Comparison of ENCODE assay signal across 1 cellular context in the genomic region with DNA sequence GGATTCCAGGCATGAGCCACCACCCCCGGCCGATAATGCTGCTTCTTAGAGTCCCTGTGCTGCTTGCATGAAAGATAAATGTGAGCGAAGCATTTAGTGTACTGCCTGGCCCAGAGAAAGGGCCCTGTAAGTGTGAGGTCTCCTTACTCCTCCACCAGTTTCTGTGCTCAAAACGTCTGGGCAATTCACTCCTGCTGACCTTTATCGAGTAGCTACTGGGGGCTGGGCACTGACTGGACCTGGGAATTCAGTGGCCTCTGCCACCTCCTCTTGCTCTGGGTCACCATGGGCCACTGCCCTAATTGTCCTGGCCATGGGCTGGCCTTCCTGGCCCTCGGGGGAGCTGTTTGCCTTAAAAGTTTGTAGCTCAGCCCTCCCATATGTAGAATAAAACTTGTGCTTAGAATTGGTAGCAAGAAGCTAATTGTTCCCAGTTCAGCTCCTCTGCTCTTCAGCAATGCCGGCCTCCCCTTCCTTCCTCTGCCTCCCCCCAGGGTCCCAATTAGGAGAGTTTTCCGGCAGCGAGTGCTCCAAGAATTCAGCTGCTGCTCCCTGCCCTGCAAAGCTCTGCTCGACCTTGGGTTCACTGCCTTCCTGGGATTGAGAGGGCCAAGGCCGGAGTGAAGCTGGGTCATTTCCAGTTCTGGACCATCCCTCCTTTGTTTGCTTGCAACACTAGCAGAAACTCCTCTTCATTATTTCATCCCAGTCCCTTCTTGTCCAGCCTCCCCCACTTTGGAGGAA.
TF ChIP-seq lines count a peak whose summit lies in the region.

No MANE protein-coding gene starts in this region.

TF ChIP-seq in WTC11, 78 proteins besides CTCF, POLR2A, EP300 and RAD21:
- no peak for TF ChIP-seq SMAD4 (CRISPR knock-in tag; IDR thresholded peaks at IDR 0.05)
- TF ChIP-seq, protein P1, sequence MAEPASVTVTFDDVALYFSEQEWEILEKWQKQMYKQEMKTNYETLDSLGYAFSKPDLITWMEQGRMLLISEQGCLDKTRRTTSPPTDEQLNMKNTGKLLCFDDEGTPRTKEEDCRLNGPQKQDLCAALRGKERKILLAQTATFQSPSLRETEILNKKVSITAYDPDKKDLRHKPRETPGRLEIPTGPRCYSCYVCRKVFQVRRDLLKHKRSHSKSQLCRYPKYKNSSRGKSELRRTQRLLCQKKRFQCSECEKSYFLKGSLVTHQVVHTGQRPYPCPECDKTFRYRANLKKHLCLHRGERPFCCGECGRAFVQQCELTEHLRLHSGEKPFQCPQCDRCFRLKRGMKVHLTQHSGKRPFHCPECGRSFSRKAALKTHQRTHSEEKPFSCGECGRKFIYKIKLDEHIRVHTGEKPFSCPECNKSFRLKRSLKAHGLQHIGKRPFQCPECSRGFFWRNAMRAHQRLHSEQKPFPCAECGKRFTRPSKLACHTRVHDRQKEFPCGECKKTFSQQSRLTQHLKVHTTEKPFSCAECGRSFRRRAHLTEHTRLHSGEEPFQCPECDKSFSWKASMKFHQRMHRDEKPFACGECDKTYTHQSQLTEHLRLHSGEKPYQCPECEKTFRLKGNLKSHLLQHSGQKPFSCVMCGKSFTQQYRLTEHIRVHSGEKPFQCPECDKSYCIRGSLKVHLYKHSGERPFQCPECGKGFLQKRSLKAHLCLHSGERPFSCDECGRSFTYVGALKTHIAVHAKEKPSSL (CRISPR knock-in tag; conservative IDR thresholded peaks at IDR 0.05): no peak
- TF ChIP-seq, protein P2, sequence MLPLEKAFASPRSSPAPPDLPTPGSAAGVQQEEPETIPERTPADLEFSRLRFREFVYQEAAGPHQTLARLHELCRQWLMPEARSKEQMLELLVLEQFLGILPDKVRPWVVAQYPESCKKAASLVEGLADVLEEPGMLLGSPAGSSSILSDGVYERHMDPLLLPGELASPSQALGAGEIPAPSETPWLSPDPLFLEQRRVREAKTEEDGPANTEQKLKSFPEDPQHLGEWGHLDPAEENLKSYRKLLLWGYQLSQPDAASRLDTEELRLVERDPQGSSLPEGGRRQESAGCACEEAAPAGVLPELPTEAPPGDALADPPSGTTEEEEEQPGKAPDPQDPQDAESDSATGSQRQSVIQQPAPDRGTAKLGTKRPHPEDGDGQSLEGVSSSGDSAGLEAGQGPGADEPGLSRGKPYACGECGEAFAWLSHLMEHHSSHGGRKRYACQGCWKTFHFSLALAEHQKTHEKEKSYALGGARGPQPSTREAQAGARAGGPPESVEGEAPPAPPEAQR (CRISPR knock-in tag; IDR thresholded peaks at IDR 0.05): no peak
- no peak for TF ChIP-seq HMGA2 (CRISPR knock-in tag; IDR thresholded peaks at IDR 0.05)
- TF ChIP-seq SOX15 (CRISPR knock-in tag; IDR thresholded peaks at IDR 0.05): no peak
- TF ChIP-seq, protein P3, sequence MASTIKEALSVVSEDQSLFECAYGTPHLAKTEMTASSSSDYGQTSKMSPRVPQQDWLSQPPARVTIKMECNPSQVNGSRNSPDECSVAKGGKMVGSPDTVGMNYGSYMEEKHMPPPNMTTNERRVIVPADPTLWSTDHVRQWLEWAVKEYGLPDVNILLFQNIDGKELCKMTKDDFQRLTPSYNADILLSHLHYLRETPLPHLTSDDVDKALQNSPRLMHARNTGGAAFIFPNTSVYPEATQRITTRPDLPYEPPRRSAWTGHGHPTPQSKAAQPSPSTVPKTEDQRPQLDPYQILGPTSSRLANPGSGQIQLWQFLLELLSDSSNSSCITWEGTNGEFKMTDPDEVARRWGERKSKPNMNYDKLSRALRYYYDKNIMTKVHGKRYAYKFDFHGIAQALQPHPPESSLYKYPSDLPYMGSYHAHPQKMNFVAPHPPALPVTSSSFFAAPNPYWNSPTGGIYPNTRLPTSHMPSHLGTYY (CRISPR knock-in tag; IDR thresholded peaks at IDR 0.05): no peak
- TF ChIP-seq PRRX2 (CRISPR knock-in tag; IDR thresholded peaks at IDR 0.05): no peak
- TF ChIP-seq CREB1 (CRISPR knock-in tag; IDR thresholded peaks at IDR 0.05): no peak
- TF ChIP-seq, protein P4, sequence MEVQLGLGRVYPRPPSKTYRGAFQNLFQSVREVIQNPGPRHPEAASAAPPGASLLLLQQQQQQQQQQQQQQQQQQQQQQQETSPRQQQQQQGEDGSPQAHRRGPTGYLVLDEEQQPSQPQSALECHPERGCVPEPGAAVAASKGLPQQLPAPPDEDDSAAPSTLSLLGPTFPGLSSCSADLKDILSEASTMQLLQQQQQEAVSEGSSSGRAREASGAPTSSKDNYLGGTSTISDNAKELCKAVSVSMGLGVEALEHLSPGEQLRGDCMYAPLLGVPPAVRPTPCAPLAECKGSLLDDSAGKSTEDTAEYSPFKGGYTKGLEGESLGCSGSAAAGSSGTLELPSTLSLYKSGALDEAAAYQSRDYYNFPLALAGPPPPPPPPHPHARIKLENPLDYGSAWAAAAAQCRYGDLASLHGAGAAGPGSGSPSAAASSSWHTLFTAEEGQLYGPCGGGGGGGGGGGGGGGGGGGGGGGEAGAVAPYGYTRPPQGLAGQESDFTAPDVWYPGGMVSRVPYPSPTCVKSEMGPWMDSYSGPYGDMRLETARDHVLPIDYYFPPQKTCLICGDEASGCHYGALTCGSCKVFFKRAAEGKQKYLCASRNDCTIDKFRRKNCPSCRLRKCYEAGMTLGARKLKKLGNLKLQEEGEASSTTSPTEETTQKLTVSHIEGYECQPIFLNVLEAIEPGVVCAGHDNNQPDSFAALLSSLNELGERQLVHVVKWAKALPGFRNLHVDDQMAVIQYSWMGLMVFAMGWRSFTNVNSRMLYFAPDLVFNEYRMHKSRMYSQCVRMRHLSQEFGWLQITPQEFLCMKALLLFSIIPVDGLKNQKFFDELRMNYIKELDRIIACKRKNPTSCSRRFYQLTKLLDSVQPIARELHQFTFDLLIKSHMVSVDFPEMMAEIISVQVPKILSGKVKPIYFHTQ (CRISPR knock-in tag; IDR thresholded peaks at IDR 0.05): no peak
- no peak for TF ChIP-seq FOXK1 (CRISPR knock-in tag; IDR thresholded peaks at IDR 0.05)
- TF ChIP-seq, protein P5, sequence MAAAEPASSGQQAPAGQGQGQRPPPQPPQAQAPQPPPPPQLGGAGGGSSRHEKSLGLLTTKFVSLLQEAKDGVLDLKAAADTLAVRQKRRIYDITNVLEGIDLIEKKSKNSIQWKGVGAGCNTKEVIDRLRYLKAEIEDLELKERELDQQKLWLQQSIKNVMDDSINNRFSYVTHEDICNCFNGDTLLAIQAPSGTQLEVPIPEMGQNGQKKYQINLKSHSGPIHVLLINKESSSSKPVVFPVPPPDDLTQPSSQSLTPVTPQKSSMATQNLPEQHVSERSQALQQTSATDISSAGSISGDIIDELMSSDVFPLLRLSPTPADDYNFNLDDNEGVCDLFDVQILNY (CRISPR knock-in tag; IDR thresholded peaks at IDR 0.05): no peak
- no peak for TF ChIP-seq ZNF423 (CRISPR knock-in tag; IDR thresholded peaks at IDR 0.05)
